In genomic region chr4:85669204-85669603, GRCh38 we compare ENCODE assay signal across 19 cellular contexts.
"Had no signal": no experiment of that assay in that cellular context is flagged by ENCODE, and none has a peak within 500 bp of the region (broad histone marks: within the 10 kb centered on the region; RNA-seq: fewer than 3 reads in every experiment).

No MANE protein-coding gene starts in this region.

- H3K27ac Mint-ChIP-seq: activated CD8-positive, alpha-beta T cell treated with anti-CD3 and anti-CD28 coated beads for 36 hours; activated naive CD8-positive, alpha-beta T cell treated with anti-CD3 and anti-CD28 coated beads for 36 hours; activated T-helper 17 cell treated with anti-CD3 and anti-CD28 coated beads, Interleukin-2, amount 50 U/mL, for 72 hours; neural progenitor cell; stimulated activated naive CD8-positive, alpha-beta T cell treated with anti-CD3 and anti-CD28 coated beads, Interleukin-15, amount 100 ng/mL, for 72 hours; T-helper 2 cell treated with Interferon-gamma antibody and Interleukin-4, amounts not matched to agents 5 μg/mL and 100 μg/mL, for 36 hours; WTC11 had no signal

- H3K36me3 Mint-ChIP-seq: activated naive CD8-positive, alpha-beta T cell treated with anti-CD3 and anti-CD28 coated beads for 36 hours; neural progenitor cell had no signal

- H3K27me3 Mint-ChIP-seq: activated naive CD8-positive, alpha-beta T cell treated with anti-CD3 and anti-CD28 coated beads for 36 hours; activated T-helper 17 cell treated with anti-CD3 and anti-CD28 coated beads, Interleukin-2, amount 50 U/mL, for 72 hours; stimulated activated naive CD8-positive, alpha-beta T cell treated with anti-CD3 and anti-CD28 coated beads, Interleukin-15, amount 100 ng/mL, for 72 hours had no signal

- ATAC-seq: activated CD8-positive, alpha-beta T cell treated with anti-CD3 and anti-CD28 coated beads for 36 hours; activated T-helper 17 cell treated with anti-CD3 and anti-CD28 coated beads, Interleukin-2, amount 50 U/mL, for 72 hours; left lung; psoas muscle; right cardiac atrium; stimulated activated naive CD8-positive, alpha-beta T cell treated with anti-CD3 and anti-CD28 coated beads, Interleukin-15, amount 100 ng/mL, for 72 hours; WTC11 had no signal

- DNase-seq: activated CD4-positive, alpha-beta T cell treated with anti-CD3 and anti-CD28 coated beads for 48 hours; activated CD8-positive, alpha-beta T cell treated with anti-CD3 and anti-CD28 coated beads for 36 hours; activated naive CD4-positive, alpha-beta T cell; activated naive CD8-positive, alpha-beta T cell treated with anti-CD3 and anti-CD28 coated beads for 36 hours; activated T-cell treated with anti-CD3 and anti-CD28 coated beads, Interleukin-2, amount 50 U/mL, for 1 hour; amniotic stem cell; colonic mucosa; head of caudate nucleus; left lung; mammary epithelial cell; psoas muscle; right cardiac atrium; stimulated activated CD4-positive, alpha-beta T cell treated with anti-CD3 and anti-CD28 coated beads, Interleukin-2, amount 100 ng/mL, for 24 hours; stimulated activated naive CD8-positive, alpha-beta T cell treated with anti-CD3 and anti-CD28 coated beads, Interleukin-15, amount 100 ng/mL, for 72 hours; trophoblast cell had no signal

- H3K4me3 Mint-ChIP-seq: activated CD8-positive, alpha-beta T cell treated with anti-CD3 and anti-CD28 coated beads for 36 hours; activated naive CD8-positive, alpha-beta T cell treated with anti-CD3 and anti-CD28 coated beads for 36 hours; activated T-helper 17 cell treated with anti-CD3 and anti-CD28 coated beads, Interleukin-2, amount 50 U/mL, for 72 hours; neural progenitor cell; stimulated activated naive CD8-positive, alpha-beta T cell treated with anti-CD3 and anti-CD28 coated beads, Interleukin-15, amount 100 ng/mL, for 72 hours; T-helper 2 cell treated with Interferon-gamma antibody and Interleukin-4, amounts not matched to agents 5 μg/mL and 100 μg/mL, for 36 hours; WTC11 had no signal

- H3K4me1 Mint-ChIP-seq: activated naive CD8-positive, alpha-beta T cell treated with anti-CD3 and anti-CD28 coated beads for 36 hours; activated T-helper 17 cell treated with anti-CD3 and anti-CD28 coated beads, Interleukin-2, amount 50 U/mL, for 72 hours; neural progenitor cell; stimulated activated naive CD8-positive, alpha-beta T cell treated with anti-CD3 and anti-CD28 coated beads, Interleukin-15, amount 100 ng/mL, for 72 hours had no signal
